In the genomic region with DNA sequence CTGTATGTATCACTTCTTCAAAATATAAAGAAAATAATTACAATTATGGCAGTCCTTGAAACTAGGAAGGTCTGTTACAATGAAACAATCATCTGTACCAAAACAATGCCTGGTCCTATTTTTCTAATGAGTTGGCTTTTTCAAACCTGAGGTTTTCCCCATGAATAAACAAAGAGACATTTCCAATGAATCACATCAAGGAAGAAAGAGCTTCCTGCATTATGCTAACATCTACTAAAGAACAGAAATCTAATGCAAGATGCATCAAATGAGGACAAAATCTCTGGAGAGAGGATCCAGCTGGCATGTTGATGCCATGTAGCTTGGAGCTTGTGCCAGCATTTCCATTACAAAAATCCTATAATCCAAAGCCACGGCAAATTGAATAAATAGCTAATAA, we compare ENCODE assay signal across 16 cellular contexts. TPM values are rescaled to one million over a fixed set of nuclear protein-coding genes. Genes with fewer than 3 reads are reported as not detected.
DNase-seq lines count a peak whose midpoint lies in the region; ATAC-seq, FAIRE-seq and TF ChIP-seq lines count a peak whose summit lies in the region.
"Had no signal": no experiment of that assay in that cellular context is flagged by ENCODE, and none has a peak within 500 bp of the region (broad histone marks: within the 10 kb centered on the region; RNA-seq: fewer than 3 reads in every experiment).

No MANE protein-coding gene starts in this region.

- peak; percentile 25 for DNase-seq in HS-5 (ENCODE audit: low read depth)
- no peak for DNase-seq in GM12878 (ENCODE audit: low read depth, low spot score)
- peak; percentile 35 to 70 for DNase-seq in foreskin fibroblast
- no peak for DNase-seq in UCSD-AML1 (lab: John Stamatoyannopoulos, UW; ENCODE audit: unreplicated experiment)
- DNase-seq in NCI-H2171 (lab: John Stamatoyannopoulos, UW) = no peak
- no peak for DNase-seq in GDM1 (lab: John Stamatoyannopoulos, UW)
- DNase-seq: activated CD4-positive, alpha-beta T cell treated with anti-CD3 and anti-CD28 coated beads for 48 hours; activated naive CD4-positive, alpha-beta T cell treated with anti-CD3 and anti-CD28 coated beads, Interleukin-2, amount 10 ng/mL, durations not matched to agents 7 days and 5 days; Caco-2; natural killer cell; NCI-H2081; NCI-H748 treated with DMSO at 0.1 percent for 48 hours; thyroid gland had no signal

- no peaks in the 10 kb centered on the region for H4K20me1 ChIP-seq in GM12878 (ENCODE audit: control insufficient read depth, insufficient read depth)

- H3K27me3 ChIP-seq in ACC112 (ENCODE audit: insufficient read depth, low read length) (no peaks in the 10 kb centered on the region), GM12878 (replicated peaks in 1 of 2; ENCODE audit: control insufficient read depth in 2 of 2, insufficient read depth in 2 of 2, low read length in 1 of 2) (no peaks in the 10 kb centered on the region), gastroesophageal sphincter (no peaks in the 10 kb centered on the region)
- H3K27me3 ChIP-seq: thyroid gland had no signal

- TF ChIP-seq EP300 in GM12878 (IDR thresholded peaks at IDR 0.05; ENCODE audit: borderline replicate concordance in 1 of 2, control insufficient read depth in 1 of 2, low read depth in 2 of 2, low read length in 2 of 2) = no peak
- TF ChIP-seq EP300 in gastroesophageal sphincter (IDR thresholded peaks at IDR 0.05) = no peak

- FAIRE-seq in GM12878 (lab: Jason Lieb, UNC) = no peak
- FAIRE-seq: A549 had no signal

- H3K4me1 ChIP-seq in ACC112 (ENCODE audit: control insufficient read depth, insufficient read depth, low read length, unreplicated experiment) (peaks cover 39% of the 10 kb centered on the region), GM12878 (ENCODE audit: control insufficient read depth, insufficient read depth, low read length) (peaks cover 19% of the 10 kb centered on the region), gastroesophageal sphincter (peaks cover 0 to 5% (median 0%) of the 10 kb centered on the region in 3 donors)
- H3K4me1 ChIP-seq: Caco-2, thyroid gland had no signal

- no peaks in the 10 kb centered on the region; the same call in 1 of the 2 replicates for H3K36me3 ChIP-seq in ACC112 (ENCODE audit: insufficient read depth, low read length)
- peaks cover 13 to 26% of the 10 kb centered on the region in 2 experiments for H3K36me3 ChIP-seq in GM12878 (ENCODE audit: control insufficient read depth in 2 of 2, insufficient read depth in 2 of 2, low read length in 1 of 2)
- peaks cover 0 to 23% of the 10 kb centered on the region in 2 donors for H3K36me3 ChIP-seq in gastroesophageal sphincter
- H3K36me3 ChIP-seq: thyroid gland had no signal

- SMC1A ChIA-PET in GM12878 (lab: Charles Lee; ENCODE audit: uncharacterized antibody, unreplicated experiment) = interaction anchor here (0.6 to 1.1 kb wide), 5 partner anchors 14 to 59 kb away, joined by 3 to 6 read pairs (median 3); no protein-coding TSS in a partner anchor

- no peak overlapping the region for H2AFZ ChIP-seq in ACC112 (ENCODE audit: low read length, unreplicated experiment)
- H2AFZ ChIP-seq in GM12878 (ENCODE audit: control insufficient read depth, low read depth, low read length) = no peak overlapping the region

- TF ChIP-seq POLR2A in GM12878 (IDR thresholded peaks at IDR 0.05; ENCODE audit: low read depth, low read length) = no peak
- TF ChIP-seq POLR2A in gastroesophageal sphincter (IDR thresholded peaks at IDR 0.05) = no peak

- TF ChIP-seq CTCF in GM12878 (IDR thresholded peaks at IDR 0.05 in 2 of 3, conservative IDR thresholded peaks at IDR 0.05 in 1 of 3; ENCODE audit: control insufficient read depth in 2 of 3, extremely low read depth in 1 of 3, insufficient read depth in 1 of 3, low read depth in 3 of 3, low read length in 3 of 3) (no peak), foreskin fibroblast (IDR thresholded peaks at IDR 0.05; ENCODE audit: low read depth, low read length) (no peak), gastroesophageal sphincter (IDR thresholded peaks at IDR 0.05) (no peak)

- CTCF ChIA-PET in GM12878 (lab: Yijun Ruan, JAX) = interaction anchor here (0.8 to 1.3 kb wide), 7 partner anchors 7 to 481 kb away, joined by 3 to 5 read pairs (median 3); no protein-coding TSS in a partner anchor

- H3K4me2 ChIP-seq in GM12878 (ENCODE audit: control insufficient read depth, insufficient read depth) = no peak overlapping the region
- H3K4me2 ChIP-seq: A549 had no signal

- H3K4me3 ChIP-seq in ACC112 (ENCODE audit: low read depth, low read length) (no peak overlapping the region), GM12878 (no peak overlapping the region), foreskin fibroblast (ENCODE audit: low read depth in 1 of 2, low read length in 2 of 2) (no peak overlapping the region), gastroesophageal sphincter (no peak overlapping the region)
- H3K4me3 ChIP-seq: A549, thyroid gland had no signal

- RAD21 ChIA-PET in GM12878 (lab: Charles Lee; ENCODE audit: unreplicated experiment) = interaction anchor here (1.0 to 1.8 kb wide), 2 partner anchors 10 to 59 kb away, joined by 3 to 5 read pairs; no protein-coding TSS in a partner anchor

- TF ChIP-seq RAD21 in GM12878 (IDR thresholded peaks at IDR 0.05; ENCODE audit: insufficient read depth, low read depth, low read length) = no peak

- H3K79me2 ChIP-seq in ACC112 (ENCODE audit: control insufficient read depth, insufficient read depth, low read length, unreplicated experiment) (no peaks in the 10 kb centered on the region), GM12878 (ENCODE audit: control insufficient read depth, insufficient read depth, low read length) (peaks cover 43% of the 10 kb centered on the region)

- POLR2A ChIA-PET in GM12878 (lab: Charles Lee) = interaction anchor here (0.7 to 1.8 kb wide), 3 partner anchors 10 to 19 kb away, joined by 3 to 8 read pairs (median 4); no protein-coding TSS in a partner anchor

- BruUV-seq in GM12878 (replicated peaks; lab: Mats Ljungman, UMichigan) = TSS peak; percentile 4

- intact Hi-C loops in GM12878 (cut with micrococcal nuclease; ENCODE audit: unreplicated experiment) = no loop called here

- H3K9me3 ChIP-seq in GM12878 (replicated peaks; ENCODE audit: control insufficient read depth, insufficient read depth, low read length) (no peaks in the 10 kb centered on the region), gastroesophageal sphincter (no peaks in the 10 kb centered on the region)
- H3K9me3 ChIP-seq: A549, Caco-2, thyroid gland had no signal

- H3K27ac ChIP-seq in ACC112 (ENCODE audit: low read depth, low read length) (peak overlapping the region; percentile 56), GM12878 (ENCODE audit: control insufficient read depth, insufficient read depth) (no peak overlapping the region), gastroesophageal sphincter (no peak overlapping the region)
- H3K27ac ChIP-seq: A549, thyroid gland had no signal

- H3K9ac ChIP-seq in GM12878 (ENCODE audit: control insufficient read depth, insufficient read depth, low read length) = no peak overlapping the region

- ATAC-seq in GM12878 (no peak), gastroesophageal sphincter (no peak)
- ATAC-seq: A549, natural killer cell had no signal

- 100% methylated on average over 1 of the region's 1 CpG for WGBS in GM12878 (ENCODE audit: insufficient coverage, insufficient replicate concordance, low lambda C conversion rate, missing lambda C conversion rate)
- 56 to 60% methylated on average over 1 of the region's 1 CpG for WGBS in gastroesophageal sphincter (ENCODE audit: low coverage in 1 of 2), 2 donors

- in situ Hi-C loops in GM12878 (cut with MboI) = no loop called here

TF ChIP-seq in GM12878, 131 proteins besides CTCF, POLR2A, EP300 and RAD21 (continues in another document):
- TF ChIP-seq, protein P1, sequence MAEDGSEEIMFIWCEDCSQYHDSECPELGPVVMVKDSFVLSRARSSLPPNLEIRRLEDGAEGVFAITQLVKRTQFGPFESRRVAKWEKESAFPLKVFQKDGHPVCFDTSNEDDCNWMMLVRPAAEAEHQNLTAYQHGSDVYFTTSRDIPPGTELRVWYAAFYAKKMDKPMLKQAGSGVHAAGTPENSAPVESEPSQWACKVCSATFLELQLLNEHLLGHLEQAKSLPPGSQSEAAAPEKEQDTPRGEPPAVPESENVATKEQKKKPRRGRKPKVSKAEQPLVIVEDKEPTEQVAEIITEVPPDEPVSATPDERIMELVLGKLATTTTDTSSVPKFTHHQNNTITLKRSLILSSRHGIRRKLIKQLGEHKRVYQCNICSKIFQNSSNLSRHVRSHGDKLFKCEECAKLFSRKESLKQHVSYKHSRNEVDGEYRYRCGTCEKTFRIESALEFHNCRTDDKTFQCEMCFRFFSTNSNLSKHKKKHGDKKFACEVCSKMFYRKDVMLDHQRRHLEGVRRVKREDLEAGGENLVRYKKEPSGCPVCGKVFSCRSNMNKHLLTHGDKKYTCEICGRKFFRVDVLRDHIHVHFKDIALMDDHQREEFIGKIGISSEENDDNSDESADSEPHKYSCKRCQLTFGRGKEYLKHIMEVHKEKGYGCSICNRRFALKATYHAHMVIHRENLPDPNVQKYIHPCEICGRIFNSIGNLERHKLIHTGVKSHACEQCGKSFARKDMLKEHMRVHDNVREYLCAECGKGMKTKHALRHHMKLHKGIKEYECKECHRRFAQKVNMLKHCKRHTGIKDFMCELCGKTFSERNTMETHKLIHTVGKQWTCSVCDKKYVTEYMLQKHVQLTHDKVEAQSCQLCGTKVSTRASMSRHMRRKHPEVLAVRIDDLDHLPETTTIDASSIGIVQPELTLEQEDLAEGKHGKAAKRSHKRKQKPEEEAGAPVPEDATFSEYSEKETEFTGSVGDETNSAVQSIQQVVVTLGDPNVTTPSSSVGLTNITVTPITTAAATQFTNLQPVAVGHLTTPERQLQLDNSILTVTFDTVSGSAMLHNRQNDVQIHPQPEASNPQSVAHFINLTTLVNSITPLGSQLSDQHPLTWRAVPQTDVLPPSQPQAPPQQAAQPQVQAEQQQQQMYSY (CRISPR knock-in tag; IDR thresholded peaks at IDR 0.05) = no peak

RNA-seq across cellular contexts. Expression of gene NIN, which starts 29.3 kb away (rescaled TPM):
- 248 and 265 TPM in 2 replicates for total RNA-seq in GM12878 (2013; cell fraction: nucleolus; rRNA removed)
- 92.2 and 103 TPM in 2 replicates for total RNA-seq in GM12878 (2014; rRNA removed)
- 133 and 138 TPM in 2 replicates for total RNA-seq in GM12878 (2014; rRNA removed; fragmentation: Illumina TruSeq; extraction: Trizol)
- 134 and 135 TPM in 2 replicates for total RNA-seq in GM12878 (2021)
- polyA plus RNA-seq in GM12878 (2011; ENCODE audit: low read depth) = 39.4 TPM
- 44.0 and 51.2 TPM in 2 replicates for polyA plus RNA-seq in GM12878 (2011; rRNA removed)
- 23.7 and 24.4 TPM in 2 replicates for polyA plus RNA-seq in GM12878 (2011; cell fraction: cytosol; rRNA removed)
- 52.6 and 57.6 TPM in 2 replicates for polyA plus RNA-seq in GM12878 (2011; cell fraction: nucleus; rRNA removed)
- 51.7 and 57.1 TPM in 2 replicates for polyA plus RNA-seq in GM12878 (2012)
- 101 and 122 TPM in 2 replicates for polyA plus RNA-seq in GM12878 (2014; fragmentation: Illumina TruSeq; extraction: Trizol)
- polyA plus RNA-seq in GM12878 (2014; fragmentation: Nextera tagmentation; extraction: Ambion mirVana) = 10 to 100 TPM; 16.2 to 17.0 TPM
- 57.5 and 67.6 TPM in 2 replicates for polyA plus RNA-seq in GM12878 (2014; rRNA removed)
- polyA plus RNA-seq in GM12878 (2016; fragmentation: Nextera tagmentation; extraction: Ambion mirVana) = 10 to 100 TPM; 30.5 to 73.1 TPM
- 60.8 and 87.0 TPM in 2 replicates for polyA minus RNA-seq in GM12878 (2011; rRNA and poly(A)+ RNA removed)
- polyA minus RNA-seq in GM12878 (2011; cell fraction: cytosol; rRNA and poly(A)+ RNA removed) = 25.0 and 33.6 TPM in 2 replicates
- 52.8 and 99.4 TPM in 2 replicates for polyA minus RNA-seq in GM12878 (2011; cell fraction: nucleus; rRNA and poly(A)+ RNA removed)
- total RNA-seq in gastroesophageal sphincter = 10 to 100 TPM; 30.2 to 43.1 (median 38.6) TPM

Comparison
In these comparisons a context has a peak if more than half of its experiments do, and no peak if none do; other contexts are left out.
1. DNase-seq: peak in HS-5 (single experiment) and foreskin fibroblast (2 of 2); none in GM12878 (single experiment), UCSD-AML1 (single experiment), NCI-H2171 (single experiment) and GDM1 (single experiment).